Comparison of ENCODE assay signal across 1 cellular context in genomic region chr9:78144663-78145377, GRCh38.
TF ChIP-seq lines count a peak whose summit lies in the region.

No MANE protein-coding gene starts in this region.

TF ChIP-seq in WTC11, 78 proteins besides CTCF, POLR2A, EP300 and RAD21 (continued from another document):
- TF ChIP-seq ATF2 (CRISPR knock-in tag; IDR thresholded peaks at IDR 0.05; ENCODE audit: borderline replicate concordance, low read depth) (no peak), MAX (CRISPR knock-in tag; IDR thresholded peaks at IDR 0.05) (no peak), ELF4 (CRISPR knock-in tag; IDR thresholded peaks at IDR 0.05; ENCODE audit: low read depth) (no peak), NR2C2 (CRISPR knock-in tag; IDR thresholded peaks at IDR 0.05) (no peak), FOXK1 (CRISPR knock-in tag; IDR thresholded peaks at IDR 0.05) (no peak), NFATC4 (CRISPR knock-in tag; IDR thresholded peaks at IDR 0.05) (no peak)
